ENCODE assay signal across 16 cellular contexts in the genomic region with DNA sequence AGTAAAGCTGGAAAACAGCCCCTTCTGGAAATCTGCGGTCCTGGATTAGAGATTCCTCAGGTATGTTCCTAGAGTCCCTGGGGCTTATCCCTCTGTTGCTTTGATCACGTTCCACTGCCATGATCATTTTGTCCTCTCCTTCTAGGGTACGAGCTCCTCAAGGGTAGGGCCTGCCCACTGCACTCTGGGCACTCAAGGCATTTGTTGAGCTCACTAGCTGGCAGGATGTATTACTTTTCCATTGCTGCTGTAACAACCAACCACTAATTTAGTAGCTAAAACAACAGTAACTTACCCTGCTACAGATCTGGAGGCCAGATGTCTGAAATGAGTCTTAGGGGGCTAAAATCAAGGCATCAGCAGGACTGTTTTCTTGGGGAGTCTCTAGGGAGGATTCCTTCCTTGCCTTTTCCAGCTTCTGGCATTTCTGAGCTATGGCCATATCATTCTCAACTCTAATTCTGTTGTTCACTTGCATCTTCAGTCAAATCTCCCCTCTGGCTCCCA.
DNase-seq lines count a peak whose midpoint lies in the region; ATAC-seq and TF ChIP-seq lines count a peak whose summit lies in the region.
"Had no signal": no experiment of that assay in that cellular context is flagged by ENCODE, and none has a peak within 500 bp of the region (broad histone marks: within the 10 kb centered on the region; RNA-seq: fewer than 3 reads in every experiment).

No MANE protein-coding gene starts in this region.

- 76% methylated on average over 3 of the region's 3 CpGs for WGBS in mammary epithelial cell (ENCODE audit: low coverage, missing lambda C conversion rate)
- 87% methylated on average over 3 of the region's 3 CpGs for WGBS in thymus

- no peak overlapping the region for H3K4me2 ChIP-seq in mammary epithelial cell (ENCODE audit: insufficient read depth, low read depth, low read length)

- H3K79me2 ChIP-seq in mammary epithelial cell (ENCODE audit: insufficient read depth, low read length) = no peaks in the 10 kb centered on the region

- H3K4me1 ChIP-seq in mammary epithelial cell (ENCODE audit: insufficient read depth, low read length) (no peaks in the 10 kb centered on the region), Peyer's patch (peaks cover 0 to 4% (median 0%) of the 10 kb centered on the region in 4 donors), thymus (ENCODE audit: control insufficient read depth, insufficient read depth, low read length) (peaks cover 22% of the 10 kb centered on the region)
- H3K4me1 ChIP-seq: HAP-1 had no signal

- TF ChIP-seq CTCF in MCF 10A (IDR thresholded peaks at IDR 0.05; ENCODE audit: unreplicated experiment) (no peak), mammary epithelial cell (conservative IDR thresholded peaks at IDR 0.05 in 1 of 2, IDR thresholded peaks at IDR 0.05 in 1 of 2; ENCODE audit: extremely low read depth in 1 of 2, insufficient read depth in 1 of 2, low read depth in 1 of 2, low read length in 2 of 2) (no peak), Peyer's patch (IDR thresholded peaks at IDR 0.05) (no peak)

- in situ Hi-C loops in mammary epithelial cell (cut with MboI; ENCODE audit: low sequenced_read_pairs in 2 of 2) = no loop called here

- H3K27me3 ChIP-seq in mammary epithelial cell (ENCODE audit: insufficient read depth, low read length) (no peaks in the 10 kb centered on the region), Peyer's patch (no peaks in the 10 kb centered on the region), thymus (ENCODE audit: control insufficient read depth, insufficient read depth) (no peaks in the 10 kb centered on the region)
- H3K27me3 ChIP-seq: ovary had no signal

- BruUV-seq in MCF 10A (replicated peaks; lab: Mats Ljungman, UMichigan) = no TSS peak
- no TSS peak for BruUV-seq in mammary epithelial cell (replicated peaks; lab: Mats Ljungman, UMichigan)

- no peak for ATAC-seq in central memory CD8-positive, alpha-beta T cell (replicated peaks; ENCODE audit: extremely low read depth, poor library complexity, severe bottlenecking)
- ATAC-seq in HG03460 (IDR thresholded peaks at IDR 0.05; ENCODE audit: unreplicated experiment) = no peak
- ATAC-seq: Panc1 had no signal

- no peak for TF ChIP-seq POLR2A in Peyer's patch (IDR thresholded peaks at IDR 0.05)

- H4K20me1 ChIP-seq in mammary epithelial cell (ENCODE audit: insufficient read depth, low read length) = no peaks in the 10 kb centered on the region

- H3K36me3 ChIP-seq in mammary epithelial cell (ENCODE audit: insufficient read depth, low read length) = no peaks in the 10 kb centered on the region
- H3K36me3 ChIP-seq in Peyer's patch = no peaks in the 10 kb centered on the region
- no peaks in the 10 kb centered on the region for H3K36me3 ChIP-seq in thymus (ENCODE audit: control insufficient read depth, insufficient read depth)
- H3K36me3 ChIP-seq: HAP-1, ovary had no signal

- no peak overlapping the region for H3K27ac ChIP-seq in mammary epithelial cell (ENCODE audit: insufficient read depth, low read depth, low read length)
- H3K27ac ChIP-seq in Peyer's patch = peak overlapping the region in 3 of 4 donors; percentile 35 to 60 (median 47)
- no peak overlapping the region for H3K27ac ChIP-seq in thymus (ENCODE audit: low read depth)
- H3K27ac ChIP-seq: ovary had no signal

- H3K27ac Mint-ChIP-seq in MCF 10A (ENCODE audit: low read depth, unreplicated experiment) = peak overlapping the region; percentile 36
- peak overlapping the region; percentile 30 for H3K27ac Mint-ChIP-seq in central memory CD8-positive, alpha-beta T cell (ENCODE audit: low read depth)

- H3K4me3 ChIP-seq in mammary epithelial cell (replicated peaks in 1 of 3; ENCODE audit: insufficient read depth in 1 of 3, low read depth in 2 of 3, low read length in 3 of 3) (no peak overlapping the region), Peyer's patch (no peak overlapping the region), thymus (ENCODE audit: low read length) (peak overlapping the region; percentile 2)
- H3K4me3 ChIP-seq: HAP-1, ovary had no signal

- no peaks in the 10 kb centered on the region for H3K27me3 Mint-ChIP-seq in MCF 10A (ENCODE audit: insufficient read depth, unreplicated experiment)
- H3K27me3 Mint-ChIP-seq in central memory CD8-positive, alpha-beta T cell = no peaks in the 10 kb centered on the region

- no peaks in the 10 kb centered on the region for H3K36me3 Mint-ChIP-seq in MCF 10A (ENCODE audit: insufficient read depth, unreplicated experiment)
- H3K36me3 Mint-ChIP-seq in central memory CD8-positive, alpha-beta T cell (ENCODE audit: insufficient read depth) = peaks cover 10% of the 10 kb centered on the region

- no peak for DNase-seq in MCF 10A (ENCODE audit: unreplicated experiment)
- DNase-seq in mammary epithelial cell = no peak
- no peak for DNase-seq in Peyer's patch
- no peak for DNase-seq in central memory CD8-positive, alpha-beta T cell (ENCODE audit: low spot score in 2 of 2)
- DNase-seq in central memory CD4-positive, alpha-beta T cell = no peak
- no peak for DNase-seq in middle frontal gyrus (ENCODE audit: extremely low spot score, low spot score)
- DNase-seq: DMS79, foreskin melanocyte, Karpas-422, NCI-H1694, NCI-H510A treated with DMSO at 0.1 percent for 48 hours, ovary had no signal

- dilution Hi-C loops in mammary epithelial cell (cut with HindIII; ENCODE audit: low sequenced_read_pairs) = no loop called here

- no peaks in the 10 kb centered on the region for H3K9me3 ChIP-seq in mammary epithelial cell (replicated peaks; ENCODE audit: insufficient read depth, low read length)
- H3K9me3 ChIP-seq in Peyer's patch = no peaks in the 10 kb centered on the region
- H3K9me3 ChIP-seq in thymus (ENCODE audit: control insufficient read depth) = no peaks in the 10 kb centered on the region
- H3K9me3 ChIP-seq: HAP-1, ovary had no signal

- CTCF ChIA-PET in MCF 10A (lab: Yijun Ruan, JAX) = interaction anchor here (0.8 to 1.5 kb wide), 3 partner anchors 11 to 80 kb away, joined by 3 to 8 read pairs (median 4); no protein-coding TSS in a partner anchor
- CTCF ChIA-PET in mammary epithelial cell (lab: Charles Lee; ENCODE audit: low non-redundant PET) = no interaction called here

- H3K9ac ChIP-seq in mammary epithelial cell (ENCODE audit: insufficient read depth, low read length) = no peak overlapping the region

- no peak overlapping the region for H2AFZ ChIP-seq in mammary epithelial cell (ENCODE audit: low read depth, low read length)

- no peak overlapping the region for H3K4me3 Mint-ChIP-seq in MCF 10A (ENCODE audit: unreplicated experiment)
- H3K4me3 Mint-ChIP-seq in central memory CD8-positive, alpha-beta T cell = peak overlapping the region; percentile 64

- intact Hi-C loops in MCF 10A (cut with micrococcal nuclease) = no loop called here
- intact Hi-C loops in mammary epithelial cell (cut with micrococcal nuclease) = no loop called here

- peaks cover 6% of the 10 kb centered on the region for H3K4me1 Mint-ChIP-seq in MCF 10A (ENCODE audit: insufficient read depth, unreplicated experiment)
- peaks cover 56% of the 10 kb centered on the region for H3K4me1 Mint-ChIP-seq in central memory CD8-positive, alpha-beta T cell

- POLR2A ChIA-PET in MCF 10A (lab: Yijun Ruan, JAX) = interaction anchor here (0.6 to 1.2 kb wide), 2 partner anchors 33 to 44 kb away, joined by 3 to 5 read pairs; no protein-coding TSS in a partner anchor

- H3K9me3 Mint-ChIP-seq in MCF 10A (ENCODE audit: unreplicated experiment) = no peaks in the 10 kb centered on the region
- no peaks in the 10 kb centered on the region for H3K9me3 Mint-ChIP-seq in central memory CD8-positive, alpha-beta T cell

Comparison
In these comparisons a context has a peak if more than half of its experiments do, and no peak if none do; other contexts are left out.
1. H3K27ac ChIP-seq: peak in Peyer's patch (3 of 4); none in mammary epithelial cell (single experiment) and thymus (single experiment).